Comparison of ENCODE assay signal across 1 cellular context in genomic region chr11:9759519-9760179, GRCh38.
A peak's percentile ranks its signal among the peaks of the same experiment; 100 is the strongest.
TF ChIP-seq lines count a peak whose summit lies in the region.

No MANE protein-coding gene starts in this region.

TF ChIP-seq in K562, 482 proteins besides CTCF, POLR2A, EP300 and RAD21 (continued from another document and continues in another):
- peak; percentile 28; the same call in 1 of the 2 replicates for TF ChIP-seq MGA (IDR thresholded peaks at IDR 0.05)
- TF ChIP-seq FOSL1 (tag; conservative IDR thresholded peaks at IDR 0.05) = peak; percentile 91
- TF ChIP-seq NR2F6 (CRISPR knock-in tag; IDR thresholded peaks at IDR 0.05) = no peak
- TF ChIP-seq ZNF24 (IDR thresholded peaks at IDR 0.05) = peak; percentile 34; the same call in 1 of the 2 replicates
- TF ChIP-seq, protein P1, sequence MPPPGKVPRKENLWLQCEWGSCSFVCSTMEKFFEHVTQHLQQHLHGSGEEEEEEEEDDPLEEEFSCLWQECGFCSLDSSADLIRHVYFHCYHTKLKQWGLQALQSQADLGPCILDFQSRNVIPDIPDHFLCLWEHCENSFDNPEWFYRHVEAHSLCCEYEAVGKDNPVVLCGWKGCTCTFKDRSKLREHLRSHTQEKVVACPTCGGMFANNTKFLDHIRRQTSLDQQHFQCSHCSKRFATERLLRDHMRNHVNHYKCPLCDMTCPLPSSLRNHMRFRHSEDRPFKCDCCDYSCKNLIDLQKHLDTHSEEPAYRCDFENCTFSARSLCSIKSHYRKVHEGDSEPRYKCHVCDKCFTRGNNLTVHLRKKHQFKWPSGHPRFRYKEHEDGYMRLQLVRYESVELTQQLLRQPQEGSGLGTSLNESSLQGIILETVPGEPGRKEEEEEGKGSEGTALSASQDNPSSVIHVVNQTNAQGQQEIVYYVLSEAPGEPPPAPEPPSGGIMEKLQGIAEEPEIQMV (tag; conservative IDR thresholded peaks at IDR 0.05; ENCODE audit: low read depth) = no peak
- no peak for TF ChIP-seq MCM5 (IDR thresholded peaks at IDR 0.05; ENCODE audit: low read depth)
- TF ChIP-seq CBFA2T3 (IDR thresholded peaks at IDR 0.05) = peak; percentile 58
- TF ChIP-seq ATF3 (IDR thresholded peaks at IDR 0.05) = peak; percentile 87
- no peak for TF ChIP-seq ATF3 (CRISPR knock-in tag; conservative IDR thresholded peaks at IDR 0.05)
- TF ChIP-seq HLTF (IDR thresholded peaks at IDR 0.05) = no peak
- no peak for TF ChIP-seq NFIX (CRISPR knock-in tag; IDR thresholded peaks at IDR 0.05; ENCODE audit: low read depth)
- TF ChIP-seq, protein P2, sequence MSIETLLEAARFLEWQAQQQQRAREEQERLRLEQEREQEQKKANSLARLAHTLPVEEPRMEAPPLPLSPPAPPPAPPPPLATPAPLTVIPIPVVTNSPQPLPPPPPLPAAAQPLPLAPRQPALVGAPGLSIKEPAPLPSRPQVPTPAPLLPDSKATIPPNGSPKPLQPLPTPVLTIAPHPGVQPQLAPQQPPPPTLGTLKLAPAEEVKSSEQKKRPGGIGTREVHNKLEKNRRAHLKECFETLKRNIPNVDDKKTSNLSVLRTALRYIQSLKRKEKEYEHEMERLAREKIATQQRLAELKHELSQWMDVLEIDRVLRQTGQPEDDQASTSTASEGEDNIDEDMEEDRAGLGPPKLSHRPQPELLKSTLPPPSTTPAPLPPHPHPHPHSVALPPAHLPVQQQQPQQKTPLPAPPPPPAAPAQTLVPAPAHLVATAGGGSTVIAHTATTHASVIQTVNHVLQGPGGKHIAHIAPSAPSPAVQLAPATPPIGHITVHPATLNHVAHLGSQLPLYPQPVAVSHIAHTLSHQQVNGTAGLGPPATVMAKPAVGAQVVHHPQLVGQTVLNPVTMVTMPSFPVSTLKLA (conservative IDR thresholded peaks at IDR 0.05) = peak; percentile 61 to 67
- 0 out of 4 replicates have a peak, but pooled peaks of 1 of the 2 experiments have one; percentile 24 for TF ChIP-seq NRF1 (conservative IDR thresholded peaks at IDR 0.05 in 1 of 2, IDR thresholded peaks at IDR 0.05 in 1 of 2)
- no peak for TF ChIP-seq CREB3 (tag; conservative IDR thresholded peaks at IDR 0.05; ENCODE audit: low read depth)
- TF ChIP-seq, protein P3, sequence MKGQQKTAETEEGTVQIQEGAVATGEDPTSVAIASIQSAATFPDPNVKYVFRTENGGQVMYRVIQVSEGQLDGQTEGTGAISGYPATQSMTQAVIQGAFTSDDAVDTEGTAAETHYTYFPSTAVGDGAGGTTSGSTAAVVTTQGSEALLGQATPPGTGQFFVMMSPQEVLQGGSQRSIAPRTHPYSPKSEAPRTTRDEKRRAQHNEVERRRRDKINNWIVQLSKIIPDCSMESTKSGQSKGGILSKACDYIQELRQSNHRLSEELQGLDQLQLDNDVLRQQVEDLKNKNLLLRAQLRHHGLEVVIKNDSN (CRISPR knock-in tag; IDR thresholded peaks at IDR 0.05) = peak; percentile 40
- TF ChIP-seq, protein P4, sequence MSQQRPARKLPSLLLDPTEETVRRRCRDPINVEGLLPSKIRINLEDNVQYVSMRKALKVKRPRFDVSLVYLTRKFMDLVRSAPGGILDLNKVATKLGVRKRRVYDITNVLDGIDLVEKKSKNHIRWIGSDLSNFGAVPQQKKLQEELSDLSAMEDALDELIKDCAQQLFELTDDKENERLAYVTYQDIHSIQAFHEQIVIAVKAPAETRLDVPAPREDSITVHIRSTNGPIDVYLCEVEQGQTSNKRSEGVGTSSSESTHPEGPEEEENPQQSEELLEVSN (IDR thresholded peaks at IDR 0.05; ENCODE audit: borderline replicate concordance in 1 of 2, extremely low read depth in 1 of 2, insufficient read depth in 1 of 2, insufficient read length in 1 of 2, low read depth in 1 of 2, low read length in 1 of 2, poor library complexity in 1 of 2, severe bottlenecking in 1 of 2) = peak in 1 of 2 experiments; percentile 39
- peak; percentile 95 for TF ChIP-seq BHLHE40 (IDR thresholded peaks at IDR 0.05; ENCODE audit: low read length)
- TF ChIP-seq ZNF592 (IDR thresholded peaks at IDR 0.05) = no peak
- TF ChIP-seq ILF3 (IDR thresholded peaks at IDR 0.05; ENCODE audit: borderline replicate concordance) = no peak
- TF ChIP-seq OTX1 (CRISPR knock-in tag; IDR thresholded peaks at IDR 0.05) = no peak
- TF ChIP-seq, protein P5, sequence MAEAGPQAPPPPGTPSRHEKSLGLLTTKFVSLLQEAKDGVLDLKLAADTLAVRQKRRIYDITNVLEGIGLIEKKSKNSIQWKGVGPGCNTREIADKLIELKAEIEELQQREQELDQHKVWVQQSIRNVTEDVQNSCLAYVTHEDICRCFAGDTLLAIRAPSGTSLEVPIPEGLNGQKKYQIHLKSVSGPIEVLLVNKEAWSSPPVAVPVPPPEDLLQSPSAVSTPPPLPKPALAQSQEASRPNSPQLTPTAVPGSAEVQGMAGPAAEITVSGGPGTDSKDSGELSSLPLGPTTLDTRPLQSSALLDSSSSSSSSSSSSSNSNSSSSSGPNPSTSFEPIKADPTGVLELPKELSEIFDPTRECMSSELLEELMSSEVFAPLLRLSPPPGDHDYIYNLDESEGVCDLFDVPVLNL (CRISPR knock-in tag; IDR thresholded peaks at IDR 0.05; ENCODE audit: low read depth) = peak; percentile 29; the same call in 1 of the 2 replicates
- TF ChIP-seq STAG1 (CRISPR knock-in tag; IDR thresholded peaks at IDR 0.05; ENCODE audit: borderline replicate concordance) = no peak
- TF ChIP-seq ZNF77 (CRISPR knock-in tag; IDR thresholded peaks at IDR 0.05) = no peak
- TF ChIP-seq DMBX1 (CRISPR knock-in tag; IDR thresholded peaks at IDR 0.05; ENCODE audit: borderline replicate concordance) = no peak
- no peak for TF ChIP-seq MAFK (IDR thresholded peaks at IDR 0.05; ENCODE audit: low read length)
- TF ChIP-seq DPF2 (IDR thresholded peaks at IDR 0.05) = no peak
- TF ChIP-seq, protein P6, sequence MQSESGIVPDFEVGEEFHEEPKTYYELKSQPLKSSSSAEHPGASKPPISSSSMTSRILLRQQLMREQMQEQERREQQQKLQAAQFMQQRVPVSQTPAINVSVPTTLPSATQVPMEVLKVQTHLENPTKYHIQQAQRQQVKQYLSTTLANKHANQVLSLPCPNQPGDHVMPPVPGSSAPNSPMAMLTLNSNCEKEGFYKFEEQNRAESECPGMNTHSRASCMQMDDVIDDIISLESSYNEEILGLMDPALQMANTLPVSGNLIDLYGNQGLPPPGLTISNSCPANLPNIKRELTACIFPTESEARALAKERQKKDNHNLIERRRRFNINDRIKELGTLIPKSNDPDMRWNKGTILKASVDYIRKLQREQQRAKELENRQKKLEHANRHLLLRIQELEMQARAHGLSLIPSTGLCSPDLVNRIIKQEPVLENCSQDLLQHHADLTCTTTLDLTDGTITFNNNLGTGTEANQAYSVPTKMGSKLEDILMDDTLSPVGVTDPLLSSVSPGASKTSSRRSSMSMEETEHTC (IDR thresholded peaks at IDR 0.05) = peak; percentile 18; the same call in 1 of the 2 replicates
- TF ChIP-seq FOXJ2 (tag; IDR thresholded peaks at IDR 0.05) = no peak
